14 cellular contexts compared by ENCODE assay signal in the genomic region with DNA sequence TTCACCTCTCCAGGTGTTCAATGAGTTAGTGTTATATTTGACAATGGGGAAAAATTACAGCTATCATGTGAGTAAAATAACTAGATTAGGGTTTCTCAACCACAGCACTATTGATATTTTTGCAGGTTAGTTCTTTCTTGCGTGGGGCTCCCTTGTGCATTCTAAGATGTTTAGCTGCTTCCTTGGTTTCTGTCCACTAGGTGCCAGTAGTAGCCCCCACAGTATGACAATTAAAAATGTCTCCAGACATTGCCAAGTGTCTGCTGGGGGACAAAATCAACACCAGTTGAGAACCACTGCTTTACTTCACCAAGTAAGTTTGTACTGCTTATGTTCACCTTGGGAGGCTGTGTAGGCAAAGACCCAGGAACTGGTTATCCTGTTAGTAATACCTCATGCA.
DNase-seq lines count a peak whose midpoint lies in the region; ATAC-seq, FAIRE-seq and TF ChIP-seq lines count a peak whose summit lies in the region.
"Had no signal": no experiment of that assay in that cellular context is flagged by ENCODE, and none has a peak within 500 bp of the region (broad histone marks: within the 10 kb centered on the region; RNA-seq: fewer than 3 reads in every experiment).

No MANE protein-coding gene starts in this region.

- FAIRE-seq in RCC 7860 (lab: Jason Lieb, UNC) = no peak
- FAIRE-seq: GM12891 had no signal

- TF ChIP-seq CTCF in BE2C (IDR thresholded peaks at IDR 0.05; ENCODE audit: low read depth, low read length) (peak; percentile 37), endothelial cell (IDR thresholded peaks at IDR 0.05; ENCODE audit: unreplicated experiment) (no peak)

- peak; percentile 65 for ATAC-seq in GM18867 (IDR thresholded peaks at IDR 0.05; ENCODE audit: unreplicated experiment)
- no peak for ATAC-seq in natural killer cell treated with Interleukin-12 subunit alpha and Interleukin-12 subunit beta and Interleukin-15 and Interleukin-18, amount 100 ng/mL, for 72 hours
- ATAC-seq: foreskin keratinocyte; stimulated activated effector memory CD8-positive, alpha-beta T cell treated with anti-CD3 and anti-CD28 coated beads, Interleukin-12 subunit alpha, Interleukin-12 subunit beta, amount 100 ng/mL, for 72 hours had no signal

- H3K36me3 ChIP-seq in BE2C = no peaks in the 10 kb centered on the region
- H3K36me3 ChIP-seq: BLaER1 treated with 17β-estradiol and CSF1 and Interleukin-3, amounts not matched to agents 10 nM and 100 nM had no signal

- no peak overlapping the region for H3K4me3 Mint-ChIP-seq in endothelial cell (ENCODE audit: unreplicated experiment)
- H3K4me3 Mint-ChIP-seq in natural killer cell treated with Interleukin-12 subunit alpha and Interleukin-12 subunit beta and Interleukin-15 and Interleukin-18, amount 100 ng/mL, for 72 hours = no peak overlapping the region
- H3K4me3 Mint-ChIP-seq: activated naive CD4-positive, alpha-beta T cell treated with anti-CD3 and anti-CD28 coated beads, Interleukin-2, amount 50 U/mL, for 24 hours; stimulated activated effector memory CD8-positive, alpha-beta T cell treated with anti-CD3 and anti-CD28 coated beads, Interleukin-12 subunit alpha, Interleukin-12 subunit beta, amount 100 ng/mL, for 72 hours had no signal

- no peak overlapping the region for H3K4me3 ChIP-seq in BE2C (ENCODE audit: low read depth, low read length)
- H3K4me3 ChIP-seq: BLaER1 treated with 17β-estradiol and CSF1 and Interleukin-3, amounts not matched to agents 10 nM and 100 nM had no signal

- H3K27ac Mint-ChIP-seq in endothelial cell (ENCODE audit: unreplicated experiment) = no peak overlapping the region
- H3K27ac Mint-ChIP-seq in natural killer cell treated with Interleukin-12 subunit alpha and Interleukin-12 subunit beta and Interleukin-15 and Interleukin-18, amount 100 ng/mL, for 72 hours = no peak overlapping the region
- H3K27ac Mint-ChIP-seq: activated naive CD4-positive, alpha-beta T cell treated with anti-CD3 and anti-CD28 coated beads, Interleukin-2, amount 50 U/mL, for 24 hours; stimulated activated effector memory CD8-positive, alpha-beta T cell treated with anti-CD3 and anti-CD28 coated beads, Interleukin-12 subunit alpha, Interleukin-12 subunit beta, amount 100 ng/mL, for 72 hours had no signal

- DNase-seq in BE2C = no peak
- DNase-seq in OCI-M1 (lab: John Stamatoyannopoulos, UW) = peak; percentile 43
- DNase-seq in iPS-NIHi11 (ENCODE audit: low spot score) = peak; percentile 39
- no peak for DNase-seq in endothelial cell (ENCODE audit: low spot score)
- no peak for DNase-seq in NCI-H2171 treated with DMSO at 0.1 percent for 48 hours (lab: John Stamatoyannopoulos, UW)
- no peak for DNase-seq in RCC 7860 (ENCODE audit: low spot score)
- DNase-seq in natural killer cell treated with Interleukin-12 subunit alpha and Interleukin-12 subunit beta and Interleukin-15 and Interleukin-18, amount 100 ng/mL, for 72 hours (ENCODE audit: low spot score) = no peak
- DNase-seq: foreskin keratinocyte, NCI-H526 had no signal

- H3K27me3 ChIP-seq in BE2C = no peaks in the 10 kb centered on the region
- H3K27me3 ChIP-seq: BLaER1 treated with 17β-estradiol and CSF1 and Interleukin-3, amounts not matched to agents 10 nM and 100 nM; foreskin keratinocyte had no signal

- H3K9me3 Mint-ChIP-seq in endothelial cell (ENCODE audit: unreplicated experiment) = peaks cover 20% of the 10 kb centered on the region
- peaks cover 3% of the 10 kb centered on the region for H3K9me3 Mint-ChIP-seq in natural killer cell treated with Interleukin-12 subunit alpha and Interleukin-12 subunit beta and Interleukin-15 and Interleukin-18, amount 100 ng/mL, for 72 hours
- H3K9me3 Mint-ChIP-seq: stimulated activated effector memory CD8-positive, alpha-beta T cell treated with anti-CD3 and anti-CD28 coated beads, Interleukin-12 subunit alpha, Interleukin-12 subunit beta, amount 100 ng/mL, for 72 hours had no signal

- H3K4me1 Mint-ChIP-seq in endothelial cell (ENCODE audit: unreplicated experiment) = no peaks in the 10 kb centered on the region
- H3K4me1 Mint-ChIP-seq in natural killer cell treated with Interleukin-12 subunit alpha and Interleukin-12 subunit beta and Interleukin-15 and Interleukin-18, amount 100 ng/mL, for 72 hours (ENCODE audit: low read depth in 2 of 2) = no peaks in the 10 kb centered on the region
- H3K4me1 Mint-ChIP-seq: activated naive CD4-positive, alpha-beta T cell treated with anti-CD3 and anti-CD28 coated beads, Interleukin-2, amount 50 U/mL, for 24 hours; stimulated activated effector memory CD8-positive, alpha-beta T cell treated with anti-CD3 and anti-CD28 coated beads, Interleukin-12 subunit alpha, Interleukin-12 subunit beta, amount 100 ng/mL, for 72 hours had no signal

- no peaks in the 10 kb centered on the region for H3K27me3 Mint-ChIP-seq in endothelial cell (ENCODE audit: unreplicated experiment)
- H3K27me3 Mint-ChIP-seq in natural killer cell treated with Interleukin-12 subunit alpha and Interleukin-12 subunit beta and Interleukin-15 and Interleukin-18, amount 100 ng/mL, for 72 hours = no peaks in the 10 kb centered on the region
- H3K27me3 Mint-ChIP-seq: activated naive CD4-positive, alpha-beta T cell treated with anti-CD3 and anti-CD28 coated beads, Interleukin-2, amount 50 U/mL, for 24 hours had no signal

- H3K4me1 ChIP-seq in BE2C = no peaks in the 10 kb centered on the region
- H3K4me1 ChIP-seq: foreskin keratinocyte had no signal

- H3K36me3 Mint-ChIP-seq in endothelial cell (ENCODE audit: low read depth, unreplicated experiment) = peaks cover 3% of the 10 kb centered on the region
- no peaks in the 10 kb centered on the region for H3K36me3 Mint-ChIP-seq in natural killer cell treated with Interleukin-12 subunit alpha and Interleukin-12 subunit beta and Interleukin-15 and Interleukin-18, amount 100 ng/mL, for 72 hours
- H3K36me3 Mint-ChIP-seq: activated naive CD4-positive, alpha-beta T cell treated with anti-CD3 and anti-CD28 coated beads, Interleukin-2, amount 50 U/mL, for 24 hours; stimulated activated effector memory CD8-positive, alpha-beta T cell treated with anti-CD3 and anti-CD28 coated beads, Interleukin-12 subunit alpha, Interleukin-12 subunit beta, amount 100 ng/mL, for 72 hours had no signal

- no peaks in the 10 kb centered on the region for H3K9me3 ChIP-seq in BE2C
- H3K9me3 ChIP-seq: BLaER1 treated with 17β-estradiol and CSF1 and Interleukin-3, amounts not matched to agents 10 nM and 100 nM had no signal

Comparison
In these comparisons a context has a peak if more than half of its experiments do, and no peak if none do; other contexts are left out.
1. DNase-seq: peak in OCI-M1 (single experiment) and iPS-NIHi11 (single experiment); none in BE2C (single experiment), endothelial cell (single experiment), NCI-H2171 treated with DMSO at 0.1 percent for 48 hours (single experiment), RCC 7860 (single experiment) and natural killer cell treated with Interleukin-12 subunit alpha and Interleukin-12 subunit beta and Interleukin-15 and Interleukin-18, amount 100 ng/mL, for 72 hours (single experiment).